Comparison of ENCODE assay signal across 8 cellular contexts in genomic region chr12:56007892-56008471, GRCh38. TPM values are rescaled to one million over a fixed set of nuclear protein-coding genes. Genes with fewer than 3 reads are reported as not detected.
DNase-seq lines count a peak whose midpoint lies in the region; ATAC-seq, FAIRE-seq and TF ChIP-seq lines count a peak whose summit lies in the region.

No MANE protein-coding gene starts in this region.

- peak overlapping the region; percentile 78 for H3K27ac Mint-ChIP-seq in T-helper 17 cell

- no peak for FAIRE-seq in D721Med (lab: Jason Lieb, UNC)

- H3K4me3 Mint-ChIP-seq in T-helper 17 cell: peak overlapping the region; percentile 94

- TF ChIP-seq CTCF in fibroblast of villous mesenchyme (IDR thresholded peaks at IDR 0.05; ENCODE audit: insufficient read depth, low read depth, low read length) (no peak), omental fat pad (IDR thresholded peaks at IDR 0.05) (no peak), D721Med (IDR thresholded peaks at IDR 0.05; ENCODE audit: insufficient read depth, missing control alignments) (no peak)

- H3K9me3 ChIP-seq in T-helper 17 cell (ENCODE audit: control insufficient read depth, low read length, poor library complexity, severe bottlenecking): no peaks in the 10 kb centered on the region

- H3K4me1 Mint-ChIP-seq in T-helper 17 cell: peaks cover 26% of the 10 kb centered on the region

- peak overlapping the region; percentile 72 for H3K4me3 ChIP-seq in fibroblast of villous mesenchyme (ENCODE audit: low read depth, low read length)

- DNase-seq in NCI-H2171 treated with DMSO at 0.1 percent for 48 hours (lab: John Stamatoyannopoulos, UW) (peak; percentile 74), NCI-H2171 (lab: John Stamatoyannopoulos, UW) (no peak), T-helper 17 cell (no peak), fibroblast of villous mesenchyme (ENCODE audit: low read depth) (peak; percentile 16), omental fat pad (ENCODE audit: low spot score) (no peak), NK-92 (lab: John Stamatoyannopoulos, UW; ENCODE audit: unreplicated experiment) (no peak), D721Med (ENCODE audit: insufficient read length, low spot score) (no peak)

- no peaks in the 10 kb centered on the region for H3K36me3 Mint-ChIP-seq in T-helper 17 cell (ENCODE audit: low read depth)

- ATAC-seq in HG02885 (IDR thresholded peaks at IDR 0.05; ENCODE audit: poor library complexity, unreplicated experiment): peak; percentile 21
- no peak for ATAC-seq in T-helper 17 cell
- ATAC-seq in omental fat pad (ENCODE audit: low FRiP score): peak; percentile 42

- H3K27me3 Mint-ChIP-seq in T-helper 17 cell: no peaks in the 10 kb centered on the region

RNA-seq across cellular contexts. Expression of gene SUOX, which starts 10.9 kb away (rescaled TPM):
- total RNA-seq in T-helper 17 cell (1 to 10 TPM; 1.5 to 2.2 TPM), fibroblast of villous mesenchyme (13.5 and 17.3 TPM in 2 replicates), omental fat pad (10 to 100 TPM; 14.5 to 43.0 (median 22.9) TPM)

RNA-seq across cellular contexts. Expression of gene IKZF4, which starts 12.9 kb away (rescaled TPM):
- total RNA-seq in T-helper 17 cell: 1 to 10 TPM; 3.9 to 9.4 TPM
- 1.3 and 3.5 TPM in 2 replicates for total RNA-seq in fibroblast of villous mesenchyme
- 10 to 100 TPM in 1 of 4 donors, 1 to 10 TPM in 3; 4.4 to 10.3 (median 6.6) TPM for total RNA-seq in omental fat pad

RNA-seq across cellular contexts. Expression of gene RPS26, which starts 33.7 kb away (rescaled TPM):
- total RNA-seq in T-helper 17 cell: 10 to 100 TPM; 46.9 to 72.3 TPM
- 197 and 313 TPM in 2 replicates for total RNA-seq in fibroblast of villous mesenchyme
- 1,000 to 10,000 TPM in 2 of 4 donors, 100 to 1,000 TPM in 2; 482 to 1,592 (median 1,024) TPM for total RNA-seq in omental fat pad

RNA-seq across cellular contexts. Expression of gene RAB5B, which starts 34.1 kb away (rescaled TPM):
- total RNA-seq in T-helper 17 cell (10 to 100 TPM; 56.4 to 57.0 TPM), fibroblast of villous mesenchyme (70.9 and 111 TPM in 2 replicates), omental fat pad (10 to 100 TPM; 46.2 to 71.5 (median 64.8) TPM)

RNA-seq across cellular contexts. Expression of gene CDK2, which starts 41.4 kb away (rescaled TPM):
- total RNA-seq in T-helper 17 cell (10 to 100 TPM; 12.2 to 18.7 TPM), fibroblast of villous mesenchyme (32.2 and 51.4 TPM in 2 replicates), omental fat pad (10 to 100 TPM in 3 of 4 donors, 1 to 10 TPM in 1; 9.7 to 23.7 (median 17.5) TPM)

Comparison
In these comparisons a context has a peak if more than half of its experiments do, and no peak if none do; other contexts are left out.
1. DNase-seq: peak in NCI-H2171 treated with DMSO at 0.1 percent for 48 hours (single experiment) and fibroblast of villous mesenchyme (single experiment); none in NCI-H2171 (single experiment), T-helper 17 cell (0 of 3), omental fat pad (single experiment), NK-92 (single experiment) and D721Med (single experiment).